In genomic region chr20:22216984-22217383, GRCh38 we compare ENCODE assay signal across 22 cellular contexts.
"Had no signal": no experiment of that assay in that cellular context is flagged by ENCODE, and none has a peak within 500 bp of the region (broad histone marks: within the 10 kb centered on the region; RNA-seq: fewer than 3 reads in every experiment).

No MANE protein-coding gene starts in this region.

- H3K27ac ChIP-seq: coronary artery, dorsolateral prefrontal cortex, esophagus muscularis mucosa, gastrocnemius medialis, heart right ventricle, left lung, lower lobe of right lung had no signal

- H3K4me1 Mint-ChIP-seq: mesothelial cell of epicardium, naive B cell had no signal

- DNase-seq: dermis blood vessel endothelial cell; dorsolateral prefrontal cortex; effector CD4-positive, alpha-beta T cell; effector memory CD4-positive, alpha-beta T cell; foreskin melanocyte; gastrocnemius medialis; glutamatergic neuron; head of caudate nucleus; heart right ventricle; hippocampal formation; kidney; kidney glomerular epithelial cell; left colon; left ventricle myocardium superior; lower lobe of right lung; mesenchymal stem cell; mucosa of descending colon; naive B cell had no signal

- H3K9me3 Mint-ChIP-seq: mesothelial cell of epicardium had no signal

- ATAC-seq: gastrocnemius medialis, left colon, left lung, left ventricle myocardium superior, lower lobe of right lung, mucosa of descending colon had no signal

- H3K36me3 Mint-ChIP-seq: mesothelial cell of epicardium, naive B cell had no signal

- H3K4me3 ChIP-seq: coronary artery, dorsolateral prefrontal cortex, esophagus muscularis mucosa, gastrocnemius medialis, heart right ventricle, left lung, lower lobe of right lung, mucosa of descending colon had no signal

- H3K36me3 ChIP-seq: esophagus muscularis mucosa, gastrocnemius medialis, heart right ventricle, left lung, lower lobe of right lung had no signal

- H3K27ac Mint-ChIP-seq: mesothelial cell of epicardium, naive B cell had no signal

- H3K4me1 ChIP-seq: esophagus muscularis mucosa, gastrocnemius medialis, heart right ventricle, left lung, lower lobe of right lung had no signal

- H3K4me3 Mint-ChIP-seq: mesothelial cell of epicardium, naive B cell had no signal
